28 cellular contexts compared by ENCODE assay signal in the genomic region with DNA sequence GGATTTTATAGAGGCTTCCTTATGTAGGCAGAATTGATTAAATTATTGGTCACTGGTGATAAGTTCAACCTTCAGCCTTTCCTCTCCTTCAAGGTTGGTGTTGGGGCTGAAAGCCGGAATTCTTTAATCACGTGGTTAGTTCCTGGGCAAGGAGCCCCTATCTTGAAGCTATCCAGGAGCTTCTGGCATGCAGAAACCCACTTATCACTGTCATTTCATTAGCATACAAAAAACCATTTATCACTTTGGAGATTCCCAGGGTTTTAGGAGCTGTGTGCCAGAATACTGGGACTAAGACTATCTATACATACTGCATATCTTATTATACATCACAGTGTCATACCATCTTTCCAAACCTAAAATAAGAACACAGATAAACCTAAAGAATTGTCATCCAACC.
"Had no signal": no experiment of that assay in that cellular context is flagged by ENCODE, and none has a peak within 500 bp of the region (broad histone marks: within the 10 kb centered on the region; RNA-seq: fewer than 3 reads in every experiment).

No MANE protein-coding gene starts in this region.

- H3K4me3 Mint-ChIP-seq: immature natural killer cell; naive thymus-derived CD4-positive, alpha-beta T cell; natural killer cell treated with Interleukin-12 subunit alpha and Interleukin-12 subunit beta and Interleukin-15 and Interleukin-18, amount 100 ng/mL, for 72 hours; stimulated activated naive B cell treated with anti-CD40 and anti-IgM and Interleukin-4, amounts not matched to agents 10 μg/mL and 1 μg/mL and 100 μg/mL, for 72 hours had no signal

- H3K27ac ChIP-seq: left lung, lower lobe of right lung, ovary, right atrium auricular region, skin epidermis, testis, tibial artery, upper lobe of right lung had no signal

- DNase-seq: hypothalamus; immature natural killer cell; kidney; left colon; left lung; lower lobe of right lung; mammary epithelial cell; mesenchymal stem cell; midbrain; mucosa of descending colon; naive thymus-derived CD4-positive, alpha-beta T cell; ovary; stimulated activated CD4-positive, alpha-beta T cell treated with anti-CD3 and anti-CD28 coated beads, Interleukin-12 subunit alpha, Interleukin-12 subunit beta, amount 100 ng/mL, for 4 hours; stimulated activated CD4-positive, alpha-beta T cell treated with anti-CD3 and anti-CD28 coated beads, Interleukin-15, amount 100 ng/mL, for 24 hours; stimulated activated CD4-positive, alpha-beta T cell treated with anti-CD3 and anti-CD28 coated beads, Interleukin-2, amount 100 ng/mL, for 24 hours; stimulated activated CD4-positive, alpha-beta T cell treated with anti-CD3 and anti-CD28 coated beads, Interleukin-4, amount 100 ng/mL, for 1 hour; stimulated activated naive B cell treated with anti-CD40 and anti-IgM and Interleukin-4, amounts not matched to agents 10 μg/mL and 1 μg/mL and 100 μg/mL, for 72 hours; stimulated activated naive CD8-positive, alpha-beta T cell treated with anti-CD3 and anti-CD28 coated beads, Interleukin-15, Interleukin-2, amounts not matched to agents 100 U/mL and 50 U/mL, for 24 hours; stomach; testis; tibial artery; trophoblast cell; upper lobe of right lung had no signal

- H3K4me1 ChIP-seq: left lung, lower lobe of right lung, right atrium auricular region, testis, tibial artery, upper lobe of right lung had no signal

- H3K9me3 Mint-ChIP-seq: immature natural killer cell; natural killer cell treated with Interleukin-12 subunit alpha and Interleukin-12 subunit beta and Interleukin-15 and Interleukin-18, amount 100 ng/mL, for 72 hours had no signal

- H3K27me3 Mint-ChIP-seq: naive thymus-derived CD4-positive, alpha-beta T cell; natural killer cell treated with Interleukin-12 subunit alpha and Interleukin-12 subunit beta and Interleukin-15 and Interleukin-18, amount 100 ng/mL, for 72 hours; progenitor cell of endocrine pancreas; stimulated activated naive B cell treated with anti-CD40 and anti-IgM and Interleukin-4, amounts not matched to agents 10 μg/mL and 1 μg/mL and 100 μg/mL, for 72 hours had no signal

- H3K4me3 ChIP-seq: left lung, lower lobe of right lung, mucosa of descending colon, ovary, right atrium auricular region, skin epidermis, stomach, testis, tibial artery, upper lobe of right lung had no signal

- ATAC-seq: lower lobe of right lung; naive thymus-derived CD4-positive, alpha-beta T cell; natural killer cell treated with Interleukin-12 subunit alpha and Interleukin-12 subunit beta and Interleukin-15 and Interleukin-18, amount 100 ng/mL, for 72 hours; sciatic nerve; stimulated activated naive B cell treated with anti-CD40 and anti-IgM and Interleukin-4, amounts not matched to agents 10 μg/mL and 1 μg/mL and 100 μg/mL, for 72 hours; stimulated activated naive CD8-positive, alpha-beta T cell treated with anti-CD3 and anti-CD28 coated beads, Interleukin-15, Interleukin-2, amounts not matched to agents 100 U/mL and 50 U/mL, for 24 hours; upper lobe of right lung had no signal

- H3K4me1 Mint-ChIP-seq: immature natural killer cell; naive thymus-derived CD4-positive, alpha-beta T cell; stimulated activated naive B cell treated with anti-CD40 and anti-IgM and Interleukin-4, amounts not matched to agents 10 μg/mL and 1 μg/mL and 100 μg/mL, for 72 hours had no signal

- H3K9me3 ChIP-seq: lower lobe of right lung, mucosa of descending colon, ovary, right atrium auricular region, stomach, testis, tibial artery, upper lobe of right lung had no signal

- H3K27me3 ChIP-seq: left lung, ovary, right atrium auricular region, stomach, testis, tibial artery, upper lobe of right lung had no signal

- H3K27ac Mint-ChIP-seq: immature natural killer cell; natural killer cell treated with Interleukin-12 subunit alpha and Interleukin-12 subunit beta and Interleukin-15 and Interleukin-18, amount 100 ng/mL, for 72 hours; progenitor cell of endocrine pancreas; stimulated activated naive B cell treated with anti-CD40 and anti-IgM and Interleukin-4, amounts not matched to agents 10 μg/mL and 1 μg/mL and 100 μg/mL, for 72 hours had no signal

- H3K36me3 ChIP-seq: ovary had no signal

- H3K36me3 Mint-ChIP-seq: natural killer cell treated with Interleukin-12 subunit alpha and Interleukin-12 subunit beta and Interleukin-15 and Interleukin-18, amount 100 ng/mL, for 72 hours had no signal
